10 cellular contexts compared by ENCODE assay signal in the genomic region with DNA sequence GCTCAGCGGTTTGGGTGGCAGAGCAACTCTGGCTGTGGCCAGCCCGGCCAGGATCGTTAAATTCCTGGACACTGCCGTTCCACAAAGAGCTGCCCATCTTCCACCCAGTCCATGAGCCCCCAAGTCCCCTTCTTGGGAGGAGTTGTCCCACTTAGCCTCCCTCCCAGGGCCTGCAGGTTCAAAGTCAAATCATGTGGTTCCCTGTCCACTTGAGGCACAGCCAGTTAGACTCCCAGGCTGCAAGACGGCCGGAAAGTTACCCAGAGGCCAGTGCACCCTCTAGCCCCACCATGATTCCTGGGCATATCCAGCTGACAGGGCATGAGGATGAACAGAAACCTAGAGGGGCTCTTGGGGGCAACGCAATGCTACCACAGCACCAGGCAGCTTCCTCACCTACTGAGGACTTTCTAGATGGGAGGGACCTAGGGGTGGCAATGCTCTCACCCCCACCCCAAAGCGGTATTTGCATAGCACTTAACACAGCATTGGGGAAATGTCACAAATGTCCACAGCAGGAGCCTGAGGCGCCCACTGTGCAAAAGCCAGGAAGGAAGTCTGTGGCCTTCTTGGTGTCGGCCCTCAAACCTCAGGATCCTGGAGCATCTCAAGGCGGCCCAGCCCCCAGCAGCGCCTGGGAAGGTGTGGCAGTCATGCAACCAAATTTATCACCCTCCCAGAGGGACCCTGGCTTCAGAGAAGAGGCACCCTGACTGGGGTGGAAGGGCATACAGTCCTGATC. TPM values are rescaled to one million over a fixed set of nuclear protein-coding genes. Genes with fewer than 3 reads are reported as not detected.
A peak's percentile ranks its signal among the peaks of the same experiment; 100 is the strongest.
DNase-seq lines count a peak whose midpoint lies in the region; ATAC-seq and TF ChIP-seq lines count a peak whose summit lies in the region.
"Had no signal": no experiment of that assay in that cellular context is flagged by ENCODE, and none has a peak within 500 bp of the region (broad histone marks: within the 10 kb centered on the region; RNA-seq: fewer than 3 reads in every experiment).

No MANE protein-coding gene starts in this region.

- TF ChIP-seq CTCF in Calu3 (IDR thresholded peaks at IDR 0.05; ENCODE audit: unreplicated experiment) (no peak), HFFc6 (IDR thresholded peaks at IDR 0.05) (no peak)

- no peaks in the 10 kb centered on the region for H3K9me3 Mint-ChIP-seq in Calu3 (ENCODE audit: low read depth, unreplicated experiment)
- H3K9me3 Mint-ChIP-seq in HFFc6 = no peaks in the 10 kb centered on the region
- no peaks in the 10 kb centered on the region for H3K9me3 Mint-ChIP-seq in activated CD8-positive, alpha-beta T cell treated with anti-CD3 and anti-CD28 coated beads, Interleukin-2, amount 10 ng/mL, durations not matched to agents 7 days and 5 days (ENCODE audit: insufficient read depth)
- no peaks in the 10 kb centered on the region for H3K9me3 Mint-ChIP-seq in naive B cell

- H3K36me3 Mint-ChIP-seq in Calu3 (ENCODE audit: insufficient read depth, unreplicated experiment) = peaks cover 30% of the 10 kb centered on the region
- no peaks in the 10 kb centered on the region for H3K36me3 Mint-ChIP-seq in HFFc6 (ENCODE audit: low read depth)
- H3K36me3 Mint-ChIP-seq in activated CD8-positive, alpha-beta T cell treated with anti-CD3 and anti-CD28 coated beads, Interleukin-2, amount 10 ng/mL, durations not matched to agents 7 days and 5 days (ENCODE audit: low read depth) = no peaks in the 10 kb centered on the region
- no peaks in the 10 kb centered on the region for H3K36me3 Mint-ChIP-seq in naive B cell

- CTCF ChIA-PET in Calu3 (lab: Charles Lee) = interaction anchor here (0.6 to 0.9 kb wide), 2 partner anchors 8 to 39 kb away, joined by 3 read pairs; no protein-coding TSS in a partner anchor
- CTCF ChIA-PET in activated CD8-positive, alpha-beta T cell treated with anti-CD3 and anti-CD28 coated beads, Interleukin-2, amount 10 ng/mL, durations not matched to agents 7 days and 5 days (lab: Charles Lee) = interaction anchor here (0.9 to 1.2 kb wide), 2 partner anchors 8 to 38 kb away, joined by 3 read pairs; no protein-coding TSS in a partner anchor

- peaks cover 20% of the 10 kb centered on the region for H3K27me3 Mint-ChIP-seq in Calu3 (ENCODE audit: unreplicated experiment)
- no peaks in the 10 kb centered on the region for H3K27me3 Mint-ChIP-seq in HFFc6 (ENCODE audit: insufficient read depth)
- peaks cover 40% of the 10 kb centered on the region for H3K27me3 Mint-ChIP-seq in activated CD8-positive, alpha-beta T cell treated with anti-CD3 and anti-CD28 coated beads, Interleukin-2, amount 10 ng/mL, durations not matched to agents 7 days and 5 days (ENCODE audit: low read depth)
- peaks cover 0 to 15% (median 0%) of the 10 kb centered on the region in 3 donors for H3K27me3 Mint-ChIP-seq in naive B cell

- ATAC-seq in activated CD8-positive, alpha-beta T cell treated with anti-CD3 and anti-CD28 coated beads, Interleukin-2, amount 10 ng/mL, durations not matched to agents 7 days and 5 days = no peak
- peak; percentile 45 to 49 for ATAC-seq in naive B cell (ENCODE audit: low read depth in 2 of 2)
- ATAC-seq in GM18520 (IDR thresholded peaks at IDR 0.05; ENCODE audit: unreplicated experiment) = no peak
- no peak for ATAC-seq in HG03108 (IDR thresholded peaks at IDR 0.05; ENCODE audit: unreplicated experiment)

- peaks cover 5% of the 10 kb centered on the region for H3K4me1 Mint-ChIP-seq in Calu3 (ENCODE audit: low read depth, unreplicated experiment)
- H3K4me1 Mint-ChIP-seq in HFFc6 (ENCODE audit: low read depth) = peaks cover 24% of the 10 kb centered on the region
- H3K4me1 Mint-ChIP-seq in activated CD8-positive, alpha-beta T cell treated with anti-CD3 and anti-CD28 coated beads, Interleukin-2, amount 10 ng/mL, durations not matched to agents 7 days and 5 days (ENCODE audit: low read depth) = peaks cover 29% of the 10 kb centered on the region
- H3K4me1 Mint-ChIP-seq in naive B cell = peaks cover 19 to 25% (median 24%) of the 10 kb centered on the region in 3 donors

- H3K27ac Mint-ChIP-seq in Calu3 (ENCODE audit: unreplicated experiment) (peak overlapping the region; percentile 5), HFFc6 (no peak overlapping the region), naive B cell (peak overlapping the region in 2 of 6 donors; percentile 30 to 52)
- H3K27ac Mint-ChIP-seq in activated CD8-positive, alpha-beta T cell treated with anti-CD3 and anti-CD28 coated beads, Interleukin-2, amount 10 ng/mL, durations not matched to agents 7 days and 5 days = no peak overlapping the region

- no TSS peak for BruUV-seq in Calu3 (replicated peaks; lab: Mats Ljungman, UMichigan)

- POLR2A ChIA-PET in activated CD8-positive, alpha-beta T cell treated with anti-CD3 and anti-CD28 coated beads, Interleukin-2, amount 10 ng/mL, durations not matched to agents 7 days and 5 days (lab: Charles Lee) = no interaction called here

- H3K4me3 Mint-ChIP-seq in Calu3 (ENCODE audit: low read depth, unreplicated experiment) = peak overlapping the region; percentile 69
- peak overlapping the region; percentile 42 for H3K4me3 Mint-ChIP-seq in HFFc6
- H3K4me3 Mint-ChIP-seq in activated CD8-positive, alpha-beta T cell treated with anti-CD3 and anti-CD28 coated beads, Interleukin-2, amount 10 ng/mL, durations not matched to agents 7 days and 5 days = peak overlapping the region; percentile 43
- peak overlapping the region; percentile 73 to 93 (median 88) for H3K4me3 Mint-ChIP-seq in naive B cell

- DNase-seq in Calu3 (no peak), HFFc6 (no peak), naive B cell (peak; percentile 19), occipital lobe (lab: John Stamatoyannopoulos, UW) (no peak)
- peak; percentile 35 for DNase-seq in activated CD8-positive, alpha-beta T cell treated with anti-CD3 and anti-CD28 coated beads, Interleukin-2, amount 10 ng/mL, durations not matched to agents 7 days and 5 days
- DNase-seq: effector memory CD4-positive, alpha-beta T cell; NCI-H510A; stimulated activated CD4-positive, alpha-beta T cell treated with anti-CD3 and anti-CD28 coated beads, Interleukin-2, amount 100 ng/mL, for 24 hours had no signal

- intact Hi-C loops in Calu3 (cut with micrococcal nuclease; ENCODE audit: unreplicated experiment) = no loop called here

RNA-seq across cellular contexts. Expression of a gene that starts 45.4 kb away (rescaled TPM):
- total RNA-seq in Calu3 (2022) (5.2 and 6.1 TPM in 2 replicates), occipital lobe (5.1 TPM)
- total RNA-seq in HFFc6 (2021; fragmentation: NEBNext Ultra II Directional; extraction: Animal tissue kit (Norgen Biotek cat#: 25700)) = 1 to 10 TPM; 2.1 to 3.5 (median 3.2) TPM
- not detected for total RNA-seq in activated CD8-positive, alpha-beta T cell treated with anti-CD3 and anti-CD28 coated beads, Interleukin-2, amount 10 ng/mL, durations not matched to agents 7 days and 5 days
- polyA plus RNA-seq in naive B cell (ENCODE audit: low read depth in 6 of 6) = under 1 TPM in 4 of 6 donors, not detected in 2; 0.06 to 0.73 (median 0.17) TPM

Comparison
In these comparisons a context has a peak if more than half of its experiments do, and no peak if none do; other contexts are left out.
1. DNase-seq: peak in activated CD8-positive, alpha-beta T cell treated with anti-CD3 and anti-CD28 coated beads, Interleukin-2, amount 10 ng/mL, durations not matched to agents 7 days and 5 days (single experiment) and naive B cell (single experiment); none in Calu3 (single experiment), HFFc6 (single experiment) and occipital lobe (single experiment).
2. ATAC-seq: peak in naive B cell (2 of 2); none in activated CD8-positive, alpha-beta T cell treated with anti-CD3 and anti-CD28 coated beads, Interleukin-2, amount 10 ng/mL, durations not matched to agents 7 days and 5 days (single experiment), GM18520 (single experiment) and HG03108 (single experiment).
3. Peak in every context shown above with its lines, with median percentiles within 50 percentile points of each other: H3K4me3 Mint-ChIP-seq.